8 cellular contexts compared by ENCODE assay signal in the genomic region with DNA sequence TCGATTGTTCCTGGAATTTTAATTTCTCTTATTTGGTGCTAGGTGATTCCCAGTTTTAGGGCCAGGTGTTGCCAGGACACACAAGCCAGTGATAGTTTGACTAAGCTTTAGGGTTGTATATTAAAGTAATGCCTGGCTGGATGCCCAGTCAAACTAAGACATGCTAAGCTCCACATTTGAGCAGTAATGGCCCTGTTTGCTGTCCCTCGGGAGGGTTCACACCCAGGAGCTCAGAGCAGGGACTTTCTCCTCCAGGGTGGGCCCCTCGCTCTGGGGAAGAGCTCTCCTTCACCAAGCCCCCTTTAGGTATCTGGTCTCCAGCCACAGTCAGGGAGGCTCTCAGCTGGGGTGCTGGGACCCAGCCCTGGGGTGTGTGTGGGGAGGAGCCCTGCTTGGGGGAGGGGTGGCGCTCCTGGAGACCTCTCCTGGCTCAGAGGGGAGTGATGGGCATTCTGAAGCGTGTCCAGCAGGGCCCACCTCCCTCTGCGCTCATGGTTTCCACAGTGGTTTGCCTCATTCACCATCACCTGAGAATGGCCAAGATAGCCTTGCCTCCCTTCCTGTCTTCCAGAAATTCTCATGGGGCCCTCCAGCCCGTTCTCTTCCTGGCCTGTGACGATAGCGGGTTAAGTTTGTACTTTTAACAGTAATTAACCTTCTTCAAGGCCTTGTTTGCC. TPM values are rescaled to one million over a fixed set of nuclear protein-coding genes. Genes with fewer than 3 reads are reported as not detected.
DNase-seq lines count a peak whose midpoint lies in the region; ATAC-seq and TF ChIP-seq lines count a peak whose summit lies in the region.

No MANE protein-coding gene starts in this region.

- H3K36me3 Mint-ChIP-seq in activated naive CD4-positive, alpha-beta T cell treated with anti-CD3 and anti-CD28 coated beads, Interleukin-2, amount 10 ng/mL, durations not matched to agents 7 days and 5 days, result peaks cover 38% of the 10 kb centered on the region
- H3K36me3 Mint-ChIP-seq in osteocyte (ENCODE audit: unreplicated experiment), result no peaks in the 10 kb centered on the region

- H3K9ac ChIP-seq in KMS-11, result no peak overlapping the region; the same call in 1 of the 2 replicates

- no peak overlapping the region for H3K4me3 Mint-ChIP-seq in activated naive CD4-positive, alpha-beta T cell treated with anti-CD3 and anti-CD28 coated beads, Interleukin-2, amount 10 ng/mL, durations not matched to agents 7 days and 5 days
- H3K4me3 Mint-ChIP-seq in osteocyte (ENCODE audit: unreplicated experiment), result no peak overlapping the region

- no peak overlapping the region for H3K4me3 ChIP-seq in KMS-11 (IDR thresholded peaks at IDR 0.05; ENCODE audit: insufficient read depth, low read depth, low read length)

- no peaks in the 10 kb centered on the region for H3K9me3 Mint-ChIP-seq in activated naive CD4-positive, alpha-beta T cell treated with anti-CD3 and anti-CD28 coated beads, Interleukin-2, amount 10 ng/mL, durations not matched to agents 7 days and 5 days
- H3K9me3 Mint-ChIP-seq in osteocyte (ENCODE audit: unreplicated experiment), result no peaks in the 10 kb centered on the region

- peak overlapping the region; percentile 86; the same call in 1 of the 2 replicates for H3K27ac ChIP-seq in KMS-11

- H3K4me1 ChIP-seq in KMS-11 (ENCODE audit: low read depth, poor library complexity, severe bottlenecking), result peaks cover 100% of the 10 kb centered on the region

- TF ChIP-seq CTCF in KMS-11 (conservative IDR thresholded peaks at IDR 0.05; ENCODE audit: low read depth, low read length), result no peak
- no peak for TF ChIP-seq CTCF in osteocyte (IDR thresholded peaks at IDR 0.05)

- no peaks in the 10 kb centered on the region for H3K27me3 ChIP-seq in KMS-11 (ENCODE audit: insufficient read depth, low read depth)

- CTCF ChIA-PET in activated naive CD4-positive, alpha-beta T cell treated with anti-CD3 and anti-CD28 coated beads, Interleukin-2, amount 10 ng/mL, durations not matched to agents 7 days and 5 days (lab: Charles Lee), result interaction anchor here (1.0 to 1.5 kb wide), 3 partner anchors 9 to 63 kb away, joined by 3 to 4 read pairs (median 3); no protein-coding TSS in a partner anchor

- no peaks in the 10 kb centered on the region for H3K36me3 ChIP-seq in KMS-11 (ENCODE audit: insufficient read depth)

- peak overlapping the region; percentile 97; the same call in 1 of the 2 replicates for H3K4me2 ChIP-seq in KMS-11

- in situ Hi-C loops in T47D (cut with HindIII; ENCODE audit: low pct_unique_long_range_greater_than_20kb, low sequenced_read_pairs), result no loop called here

- no peak for ATAC-seq in GM18867 (IDR thresholded peaks at IDR 0.05; ENCODE audit: unreplicated experiment)
- ATAC-seq in GM18868 (IDR thresholded peaks at IDR 0.05; ENCODE audit: unreplicated experiment), result no peak

- no peak overlapping the region for H2AFZ ChIP-seq in KMS-11 (ENCODE audit: low read depth)

- H3K27ac Mint-ChIP-seq in activated naive CD4-positive, alpha-beta T cell treated with anti-CD3 and anti-CD28 coated beads, Interleukin-2, amount 10 ng/mL, durations not matched to agents 7 days and 5 days, result peak overlapping the region; percentile 88
- H3K27ac Mint-ChIP-seq in osteocyte (ENCODE audit: unreplicated experiment), result no peak overlapping the region

- no peaks in the 10 kb centered on the region for H3K27me3 Mint-ChIP-seq in activated naive CD4-positive, alpha-beta T cell treated with anti-CD3 and anti-CD28 coated beads, Interleukin-2, amount 10 ng/mL, durations not matched to agents 7 days and 5 days
- H3K27me3 Mint-ChIP-seq in osteocyte (ENCODE audit: unreplicated experiment), result no peaks in the 10 kb centered on the region

- no peak for DNase-seq in activated naive CD4-positive, alpha-beta T cell treated with anti-CD3 and anti-CD28 coated beads, Interleukin-2, amount 10 ng/mL, durations not matched to agents 7 days and 5 days
- no peak for DNase-seq in activated naive CD4-positive, alpha-beta T cell (lab: John Stamatoyannopoulos, UW)
- DNase-seq in T47D (ENCODE audit: low read depth in 1 of 2, low spot score in 1 of 2) (peak; percentile 18), HK-2 (ENCODE audit: unreplicated experiment) (no peak), osteocyte (ENCODE audit: extremely low spot score, unreplicated experiment) (no peak)

- H4K20me1 ChIP-seq in KMS-11 (ENCODE audit: insufficient read depth), result no peaks in the 10 kb centered on the region

- H3K4me1 Mint-ChIP-seq in activated naive CD4-positive, alpha-beta T cell treated with anti-CD3 and anti-CD28 coated beads, Interleukin-2, amount 10 ng/mL, durations not matched to agents 7 days and 5 days, result peaks cover 100% of the 10 kb centered on the region
- peaks cover 41% of the 10 kb centered on the region for H3K4me1 Mint-ChIP-seq in osteocyte (ENCODE audit: unreplicated experiment)

- H3K79me2 ChIP-seq in KMS-11 (ENCODE audit: insufficient read depth, low read depth), result peaks cover 95% of the 10 kb centered on the region

RNA-seq across cellular contexts. Expression of gene INPP4A, which starts 31.7 kb away (rescaled TPM):
- total RNA-seq in osteocyte, result 31.4 and 31.5 TPM in 2 replicates

Comparison
In these comparisons a context has a peak if more than half of its experiments do, and no peak if none do; other contexts are left out.
1. DNase-seq: peak in T47D (2 of 2); none in activated naive CD4-positive, alpha-beta T cell treated with anti-CD3 and anti-CD28 coated beads, Interleukin-2, amount 10 ng/mL, durations not matched to agents 7 days and 5 days (single experiment), activated naive CD4-positive, alpha-beta T cell (0 of 4), HK-2 (single experiment) and osteocyte (single experiment).